In genomic region chr1:9093096-9093495, GRCh38 we compare ENCODE assay signal across 18 cellular contexts.
"Had no signal": no experiment of that assay in that cellular context is flagged by ENCODE, and none has a peak within 500 bp of the region (broad histone marks: within the 10 kb centered on the region; RNA-seq: fewer than 3 reads in every experiment).

No MANE protein-coding gene starts in this region.

- H3K27me3 ChIP-seq: dorsolateral prefrontal cortex, heart left ventricle, hepatocyte, left lung, right lobe of liver, tibial nerve, upper lobe of left lung had no signal

- H3K9me3 ChIP-seq: left lung, mucosa of descending colon, right lobe of liver, upper lobe of left lung had no signal

- H3K36me3 ChIP-seq: heart left ventricle, left lung, right lobe of liver, thoracic aorta, tibial nerve, upper lobe of left lung had no signal

- H3K4me1 ChIP-seq: right lobe of liver, tibial nerve had no signal

- H3K4me2 ChIP-seq: hepatocyte had no signal

- H3K4me3 ChIP-seq: dorsolateral prefrontal cortex, heart left ventricle, hepatocyte, left lung, mucosa of descending colon, right lobe of liver, thoracic aorta, tibial nerve, upper lobe of left lung had no signal

- DNase-seq: dorsolateral prefrontal cortex; effector CD4-positive, alpha-beta T cell; heart left ventricle; kidney; left lung; mesenchymal stem cell; mucosa of descending colon; naive B cell; right lobe of liver; small intestine; stimulated activated CD4-positive, alpha-beta T cell treated with anti-CD3 and anti-CD28 coated beads, Interleukin-15, amount 100 ng/mL, for 24 hours; stimulated activated CD4-positive, alpha-beta T cell treated with anti-CD3 and anti-CD28 coated beads, Interleukin-2, amount 100 ng/mL, for 48 hours; stimulated activated naive B cell treated with anti-CD40 and anti-IgM and Interleukin-4, amounts not matched to agents 10 μg/mL and 1 μg/mL and 100 μg/mL, for 72 hours; upper lobe of left lung had no signal

- H3K27ac ChIP-seq: dorsolateral prefrontal cortex, heart left ventricle, hepatocyte, right lobe of liver, thoracic aorta, tibial nerve, upper lobe of left lung had no signal

- H3K9ac ChIP-seq: parathyroid adenoma had no signal
